ENCODE assay signal across 22 cellular contexts in the genomic region with DNA sequence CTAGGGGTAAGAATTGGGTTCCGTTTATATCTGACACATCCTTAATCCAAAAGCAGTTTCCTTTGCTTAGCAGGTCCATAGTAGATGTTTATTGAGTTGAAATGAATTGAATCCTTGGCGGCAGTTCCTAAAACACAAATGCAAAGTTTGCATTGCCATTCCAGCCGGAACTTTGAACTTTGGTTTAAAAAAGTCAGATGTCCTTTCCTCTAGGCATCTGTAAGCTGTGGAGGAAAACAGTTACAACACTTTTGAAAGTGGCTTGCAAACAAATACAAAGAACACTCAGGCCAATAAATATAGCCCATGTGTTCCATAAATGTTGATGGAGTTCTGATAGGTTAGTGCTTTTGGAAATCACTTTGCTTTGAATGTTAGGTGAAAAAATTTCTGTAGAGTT.
DNase-seq lines count a peak whose midpoint lies in the region; ATAC-seq, FAIRE-seq and TF ChIP-seq lines count a peak whose summit lies in the region.
"Had no signal": no experiment of that assay in that cellular context is flagged by ENCODE, and none has a peak within 500 bp of the region (broad histone marks: within the 10 kb centered on the region; RNA-seq: fewer than 3 reads in every experiment).

No MANE protein-coding gene starts in this region.

- H3K27me3 ChIP-seq in hepatocyte (no peaks in the 10 kb centered on the region), liver (ENCODE audit: control insufficient read depth in 4 of 4, insufficient read depth in 4 of 4, low read length in 3 of 4) (no peaks in the 10 kb centered on the region), lower lobe of right lung (ENCODE audit: low read depth) (no peaks in the 10 kb centered on the region)
- H3K27me3 ChIP-seq: BE2C, BLaER1 had no signal

- 67% methylated on average over 3 of the region's 3 CpGs for WGBS in hepatocyte (ENCODE audit: low lambda C conversion rate, missing lambda C conversion rate)
- 29% methylated on average over 3 of the region's 3 CpGs for WGBS in liver

- no peak for DNase-seq in hepatocyte (ENCODE audit: low spot score)
- no peak for DNase-seq in left lobe of liver (ENCODE audit: low spot score)
- no peak for DNase-seq in lower lobe of right lung
- DNase-seq in RCC 7860 (ENCODE audit: low spot score): no peak
- DNase-seq: 8988T; ACHN; BE2C; C1 segment of cervical spinal cord; CD4-positive, alpha-beta memory T cell; CD4-positive, CD25-positive, alpha-beta regulatory T cell; CD8-positive, alpha-beta memory T cell; COR-L47; DMS79 treated with DMSO at 0.1 percent for 48 hours; GF-D8 had no signal

- intact Hi-C loops in lower lobe of right lung (cut with DNase I): no loop called here

- peak; percentile 17 to 33 for TF ChIP-seq RAD21 in liver (IDR thresholded peaks at IDR 0.05)

- no peaks in the 10 kb centered on the region for H3K9me3 ChIP-seq in hepatocyte (ENCODE audit: low read depth)
- H3K9me3 ChIP-seq in liver (ENCODE audit: control insufficient read depth in 4 of 4, low read length in 3 of 4): no peaks in the 10 kb centered on the region
- no peaks in the 10 kb centered on the region for H3K9me3 ChIP-seq in lower lobe of right lung
- H3K9me3 ChIP-seq: BE2C, BLaER1 had no signal

- no peak overlapping the region for H2AFZ ChIP-seq in hepatocyte

- ATAC-seq in left lobe of liver (peak; percentile 93), lower lobe of right lung (no peak), HG03457 (IDR thresholded peaks at IDR 0.05; ENCODE audit: unreplicated experiment) (no peak), GM21381 (IDR thresholded peaks at IDR 0.05; ENCODE audit: unreplicated experiment) (no peak)

- no peak overlapping the region for H3K27ac ChIP-seq in hepatocyte
- peak overlapping the region in 1 of 2 donors; percentile 30 for H3K27ac ChIP-seq in liver (ENCODE audit: low read depth in 1 of 2, low read length in 2 of 2)
- H3K27ac ChIP-seq in lower lobe of right lung: no peak overlapping the region
- H3K27ac ChIP-seq: BLaER1 had no signal

- no peak overlapping the region for H3K9ac ChIP-seq in liver (ENCODE audit: low read depth in 1 of 2, low read length in 2 of 2)
- H3K9ac ChIP-seq: BLaER1 had no signal

- no peaks in the 10 kb centered on the region for H3K79me2 ChIP-seq in hepatocyte

- H3K4me2 ChIP-seq in hepatocyte: peak overlapping the region; percentile 3
- H3K4me2 ChIP-seq: BLaER1 had no signal

- no peaks in the 10 kb centered on the region for H4K20me1 ChIP-seq in hepatocyte (ENCODE audit: insufficient read depth, poor library complexity, severe bottlenecking)
- H4K20me1 ChIP-seq: BLaER1 had no signal

- TF ChIP-seq CTCF in hepatocyte (IDR thresholded peaks at IDR 0.05; ENCODE audit: poor library complexity): no peak
- no peak for TF ChIP-seq CTCF in liver (IDR thresholded peaks at IDR 0.05; ENCODE audit: low read depth, low read length, missing input control)
- TF ChIP-seq CTCF in lower lobe of right lung (IDR thresholded peaks at IDR 0.05): no peak

- H3K4me3 ChIP-seq in hepatocyte: no peak overlapping the region
- H3K4me3 ChIP-seq in liver (ENCODE audit: low read depth in 1 of 3, low read length in 3 of 3): no peak overlapping the region
- no peak overlapping the region for H3K4me3 ChIP-seq in lower lobe of right lung
- H3K4me3 ChIP-seq: BLaER1 had no signal

- no peak for FAIRE-seq in RCC 7860 (lab: Jason Lieb, UNC)
- FAIRE-seq: A204.1, G401.6, GM12891, GM19239 had no signal

- H3K36me3 ChIP-seq in hepatocyte (replicated peaks; ENCODE audit: insufficient read depth, low read depth) (no peaks in the 10 kb centered on the region), liver (ENCODE audit: control insufficient read depth in 4 of 4, insufficient read depth in 3 of 4, low read depth in 1 of 4, low read length in 3 of 4) (no peaks in the 10 kb centered on the region), lower lobe of right lung (no peaks in the 10 kb centered on the region)
- H3K36me3 ChIP-seq: BE2C, BLaER1 had no signal

- H3K9me2 ChIP-seq in hepatocyte (replicated peaks; ENCODE audit: insufficient read depth): no peaks in the 10 kb centered on the region

- H3K4me1 ChIP-seq in hepatocyte (ENCODE audit: insufficient read depth): no peaks in the 10 kb centered on the region
- H3K4me1 ChIP-seq in liver (ENCODE audit: control insufficient read depth in 4 of 4, insufficient read depth in 4 of 4, low read length in 3 of 4): peaks cover 0 to 13% (median 5%) of the 10 kb centered on the region in 4 donors
- H3K4me1 ChIP-seq in lower lobe of right lung: no peaks in the 10 kb centered on the region
- H3K4me1 ChIP-seq: BE2C, BLaER1 had no signal

TF ChIP-seq in liver, 16 proteins besides CTCF, POLR2A, EP300 and RAD21:
- peak; percentile 84 for TF ChIP-seq HNF4A (conservative IDR thresholded peaks at IDR 0.05)
- TF ChIP-seq FOXA2 (IDR thresholded peaks at IDR 0.05): peak; percentile 14
- no peak for TF ChIP-seq NR2F2 (IDR thresholded peaks at IDR 0.05)
- no peak for TF ChIP-seq GABPA (IDR thresholded peaks at IDR 0.05 in 1 of 2, conservative IDR thresholded peaks at IDR 0.05 in 1 of 2)
- no peak for TF ChIP-seq EGR1 (IDR thresholded peaks at IDR 0.05; ENCODE audit: low read depth in 2 of 2)
- TF ChIP-seq YY1 (IDR thresholded peaks at IDR 0.05): peak; percentile 39
- no peak for TF ChIP-seq FOXA1 (IDR thresholded peaks at IDR 0.05)
- TF ChIP-seq HNF4G (IDR thresholded peaks at IDR 0.05): peak; percentile 16
- TF ChIP-seq, protein P1, sequence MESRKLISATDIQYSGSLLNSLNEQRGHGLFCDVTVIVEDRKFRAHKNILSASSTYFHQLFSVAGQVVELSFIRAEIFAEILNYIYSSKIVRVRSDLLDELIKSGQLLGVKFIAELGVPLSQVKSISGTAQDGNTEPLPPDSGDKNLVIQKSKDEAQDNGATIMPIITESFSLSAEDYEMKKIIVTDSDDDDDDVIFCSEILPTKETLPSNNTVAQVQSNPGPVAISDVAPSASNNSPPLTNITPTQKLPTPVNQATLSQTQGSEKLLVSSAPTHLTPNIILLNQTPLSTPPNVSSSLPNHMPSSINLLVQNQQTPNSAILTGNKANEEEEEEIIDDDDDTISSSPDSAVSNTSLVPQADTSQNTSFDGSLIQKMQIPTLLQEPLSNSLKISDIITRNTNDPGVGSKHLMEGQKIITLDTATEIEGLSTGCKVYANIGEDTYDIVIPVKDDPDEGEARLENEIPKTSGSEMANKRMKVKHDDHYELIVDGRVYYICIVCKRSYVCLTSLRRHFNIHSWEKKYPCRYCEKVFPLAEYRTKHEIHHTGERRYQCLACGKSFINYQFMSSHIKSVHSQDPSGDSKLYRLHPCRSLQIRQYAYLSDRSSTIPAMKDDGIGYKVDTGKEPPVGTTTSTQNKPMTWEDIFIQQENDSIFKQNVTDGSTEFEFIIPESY (IDR thresholded peaks at IDR 0.05): peak; percentile 30
- TF ChIP-seq, protein P2, sequence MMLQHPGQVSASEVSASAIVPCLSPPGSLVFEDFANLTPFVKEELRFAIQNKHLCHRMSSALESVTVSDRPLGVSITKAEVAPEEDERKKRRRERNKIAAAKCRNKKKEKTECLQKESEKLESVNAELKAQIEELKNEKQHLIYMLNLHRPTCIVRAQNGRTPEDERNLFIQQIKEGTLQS (IDR thresholded peaks at IDR 0.05): no peak
- TF ChIP-seq JUND (IDR thresholded peaks at IDR 0.05): peak in 1 of 2 donors; percentile 49
- TF ChIP-seq, protein P3, sequence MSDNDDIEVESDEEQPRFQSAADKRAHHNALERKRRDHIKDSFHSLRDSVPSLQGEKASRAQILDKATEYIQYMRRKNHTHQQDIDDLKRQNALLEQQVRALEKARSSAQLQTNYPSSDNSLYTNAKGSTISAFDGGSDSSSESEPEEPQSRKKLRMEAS (IDR thresholded peaks at IDR 0.05): peak; percentile 27
- peak; percentile 59 for TF ChIP-seq SP1 (IDR thresholded peaks at IDR 0.05)
- TF ChIP-seq RXRA (IDR thresholded peaks at IDR 0.05): peak; percentile 31 to 66
